Comparison of ENCODE assay signal across 1 cellular context in the genomic region with DNA sequence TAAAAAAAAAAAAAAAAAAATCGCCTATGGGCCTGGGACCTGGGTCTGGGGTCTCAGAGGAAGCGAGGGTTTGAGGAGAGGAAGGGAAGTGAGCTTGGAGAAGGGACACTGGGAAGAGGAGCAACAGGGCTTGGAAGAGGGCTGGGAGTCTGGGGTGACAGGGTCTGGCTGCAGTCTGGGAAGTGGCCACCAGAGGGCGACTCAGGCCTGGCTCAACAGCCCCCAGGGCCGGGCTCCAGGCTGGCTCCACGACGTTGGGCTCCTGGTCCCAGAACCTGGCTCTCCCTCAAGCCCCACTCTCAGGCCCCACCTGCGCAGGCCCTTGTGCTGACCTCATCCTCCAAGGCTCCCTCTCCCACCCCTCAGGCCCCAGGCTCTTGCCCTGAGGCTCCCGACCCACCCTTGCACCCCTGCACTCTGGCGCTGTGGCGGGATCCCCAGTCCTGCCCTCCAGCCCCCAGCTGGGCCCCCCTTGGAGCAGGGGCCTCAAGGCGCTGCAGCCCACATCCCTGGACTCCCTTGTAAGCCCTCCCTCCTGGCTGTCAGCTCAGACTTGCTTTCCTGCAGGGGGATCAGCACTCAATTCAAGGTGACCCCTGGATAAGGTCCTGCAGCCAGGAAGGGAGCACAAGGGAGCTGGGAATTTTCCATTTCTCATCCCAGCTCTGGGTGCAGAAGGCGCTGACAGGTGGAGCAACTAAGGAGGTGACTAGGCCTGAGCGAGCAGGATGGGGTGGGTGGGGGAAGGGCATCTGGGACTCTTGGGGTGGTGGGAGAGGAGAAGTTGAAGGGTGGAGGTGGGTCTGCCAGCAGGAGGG.
A peak's percentile ranks its signal among the peaks of the same experiment; 100 is the strongest.
TF ChIP-seq lines count a peak whose summit lies in the region.

No MANE protein-coding gene starts in this region.

TF ChIP-seq in K562, 482 proteins besides CTCF, POLR2A, EP300 and RAD21 (continued from another document and continues in another):
- TF ChIP-seq, protein P1, sequence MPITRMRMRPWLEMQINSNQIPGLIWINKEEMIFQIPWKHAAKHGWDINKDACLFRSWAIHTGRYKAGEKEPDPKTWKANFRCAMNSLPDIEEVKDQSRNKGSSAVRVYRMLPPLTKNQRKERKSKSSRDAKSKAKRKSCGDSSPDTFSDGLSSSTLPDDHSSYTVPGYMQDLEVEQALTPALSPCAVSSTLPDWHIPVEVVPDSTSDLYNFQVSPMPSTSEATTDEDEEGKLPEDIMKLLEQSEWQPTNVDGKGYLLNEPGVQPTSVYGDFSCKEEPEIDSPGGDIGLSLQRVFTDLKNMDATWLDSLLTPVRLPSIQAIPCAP (CRISPR knock-in tag; IDR thresholded peaks at IDR 0.05; ENCODE audit: borderline replicate concordance), result 0 out of 2 replicates have a peak, but pooled peaks have one; percentile 4
- TF ChIP-seq GTF2F1 (IDR thresholded peaks at IDR 0.05; ENCODE audit: low read depth, low read length) (no peak), TGIF2 (CRISPR knock-in tag; IDR thresholded peaks at IDR 0.05) (no peak), RCOR1 (IDR thresholded peaks at IDR 0.05; ENCODE audit: borderline replicate concordance in 1 of 2, low read depth in 2 of 2, low read length in 2 of 2) (0 out of 4 replicates have a peak, but pooled peaks of 1 of the 2 experiments have one; percentile 32), NFIX (CRISPR knock-in tag; IDR thresholded peaks at IDR 0.05; ENCODE audit: low read depth) (no peak), LARP7 (IDR thresholded peaks at IDR 0.05) (no peak), ZBTB7A (IDR thresholded peaks at IDR 0.05; ENCODE audit: borderline replicate concordance, control insufficient read depth, low read depth, low read length) (peak; percentile 77; the same call in 1 of the 2 replicates), BRD9 (IDR thresholded peaks at IDR 0.05; ENCODE audit: low read depth, partially characterized antibody) (no peak), TEAD1 (CRISPR knock-in tag; IDR thresholded peaks at IDR 0.05) (0 out of 4 replicates have a peak, but pooled peaks of 1 of the 2 experiments have one; percentile 44), NRF1 (conservative IDR thresholded peaks at IDR 0.05 in 1 of 2, IDR thresholded peaks at IDR 0.05 in 1 of 2) (peak; percentile 70 to 72), HNRNPUL1 (IDR thresholded peaks at IDR 0.05; ENCODE audit: low read length) (no peak), JUND (IDR thresholded peaks at IDR 0.05; ENCODE audit: borderline replicate concordance, low read depth, low read length) (peak; percentile 51; the same call in 1 of the 2 replicates), JUND (tag; IDR thresholded peaks at IDR 0.05; ENCODE audit: borderline replicate concordance, low read depth, low read length) (no peak), SMC3 (conservative IDR thresholded peaks at IDR 0.05; ENCODE audit: insufficient read depth, low read depth, low read length) (peak; percentile 98), ZNF232 (CRISPR knock-in tag; IDR thresholded peaks at IDR 0.05) (0 out of 2 replicates have a peak, but pooled peaks have one; percentile 36), CREB1 (IDR thresholded peaks at IDR 0.05) (no peak), CREB1 (CRISPR knock-in tag; IDR thresholded peaks at IDR 0.05) (peak; percentile 48; the same call in 1 of the 2 replicates), MCM2 (IDR thresholded peaks at IDR 0.05; ENCODE audit: low read depth) (no peak), HDGF (IDR thresholded peaks at IDR 0.05) (0 out of 2 replicates have a peak, but pooled peaks have one; percentile 16), ZNF431 (CRISPR knock-in tag; IDR thresholded peaks at IDR 0.05) (no peak), KLF10 (CRISPR knock-in tag; IDR thresholded peaks at IDR 0.05) (no peak), CREM (IDR thresholded peaks at IDR 0.05; ENCODE audit: low read depth) (peak; percentile 40; the same call in 1 of the 2 replicates), HNRNPLL (IDR thresholded peaks at IDR 0.05; ENCODE audit: low read depth, low read length, poor library complexity, severe bottlenecking) (no peak), CCNT2 (IDR thresholded peaks at IDR 0.05; ENCODE audit: borderline replicate concordance, extremely low read depth, insufficient read length, low read depth, low read length) (peak; percentile 31), ZNF143 (CRISPR knock-in tag; IDR thresholded peaks at IDR 0.05) (0 out of 2 replicates have a peak, but pooled peaks have one; percentile 35), OTX1 (CRISPR knock-in tag; IDR thresholded peaks at IDR 0.05) (no peak)
- TF ChIP-seq, protein P2, sequence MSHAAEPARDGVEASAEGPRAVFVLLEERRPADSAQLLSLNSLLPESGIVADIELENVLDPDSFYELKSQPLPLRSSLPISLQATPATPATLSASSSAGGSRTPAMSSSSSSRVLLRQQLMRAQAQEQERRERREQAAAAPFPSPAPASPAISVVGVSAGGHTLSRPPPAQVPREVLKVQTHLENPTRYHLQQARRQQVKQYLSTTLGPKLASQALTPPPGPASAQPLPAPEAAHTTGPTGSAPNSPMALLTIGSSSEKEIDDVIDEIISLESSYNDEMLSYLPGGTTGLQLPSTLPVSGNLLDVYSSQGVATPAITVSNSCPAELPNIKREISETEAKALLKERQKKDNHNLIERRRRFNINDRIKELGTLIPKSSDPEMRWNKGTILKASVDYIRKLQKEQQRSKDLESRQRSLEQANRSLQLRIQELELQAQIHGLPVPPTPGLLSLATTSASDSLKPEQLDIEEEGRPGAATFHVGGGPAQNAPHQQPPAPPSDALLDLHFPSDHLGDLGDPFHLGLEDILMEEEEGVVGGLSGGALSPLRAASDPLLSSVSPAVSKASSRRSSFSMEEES (CRISPR knock-in tag; IDR thresholded peaks at IDR 0.05), result no peak
- TF ChIP-seq, protein P3, sequence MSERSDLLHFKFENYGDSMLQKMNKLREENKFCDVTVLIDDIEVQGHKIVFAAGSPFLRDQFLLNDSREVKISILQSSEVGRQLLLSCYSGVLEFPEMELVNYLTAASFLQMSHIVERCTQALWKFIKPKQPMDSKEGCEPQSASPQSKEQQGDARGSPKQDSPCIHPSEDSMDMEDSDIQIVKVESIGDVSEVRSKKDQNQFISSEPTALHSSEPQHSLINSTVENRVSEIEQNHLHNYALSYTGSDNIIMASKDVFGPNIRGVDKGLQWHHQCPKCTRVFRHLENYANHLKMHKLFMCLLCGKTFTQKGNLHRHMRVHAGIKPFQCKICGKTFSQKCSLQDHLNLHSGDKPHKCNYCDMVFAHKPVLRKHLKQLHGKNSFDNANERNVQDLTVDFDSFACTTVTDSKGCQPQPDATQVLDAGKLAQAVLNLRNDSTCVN (CRISPR knock-in tag; IDR thresholded peaks at IDR 0.05), result no peak
- TF ChIP-seq, protein P4, sequence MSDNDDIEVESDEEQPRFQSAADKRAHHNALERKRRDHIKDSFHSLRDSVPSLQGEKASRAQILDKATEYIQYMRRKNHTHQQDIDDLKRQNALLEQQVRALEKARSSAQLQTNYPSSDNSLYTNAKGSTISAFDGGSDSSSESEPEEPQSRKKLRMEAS (CRISPR knock-in tag; IDR thresholded peaks at IDR 0.05), result no peak
- TF ChIP-seq, protein P5, sequence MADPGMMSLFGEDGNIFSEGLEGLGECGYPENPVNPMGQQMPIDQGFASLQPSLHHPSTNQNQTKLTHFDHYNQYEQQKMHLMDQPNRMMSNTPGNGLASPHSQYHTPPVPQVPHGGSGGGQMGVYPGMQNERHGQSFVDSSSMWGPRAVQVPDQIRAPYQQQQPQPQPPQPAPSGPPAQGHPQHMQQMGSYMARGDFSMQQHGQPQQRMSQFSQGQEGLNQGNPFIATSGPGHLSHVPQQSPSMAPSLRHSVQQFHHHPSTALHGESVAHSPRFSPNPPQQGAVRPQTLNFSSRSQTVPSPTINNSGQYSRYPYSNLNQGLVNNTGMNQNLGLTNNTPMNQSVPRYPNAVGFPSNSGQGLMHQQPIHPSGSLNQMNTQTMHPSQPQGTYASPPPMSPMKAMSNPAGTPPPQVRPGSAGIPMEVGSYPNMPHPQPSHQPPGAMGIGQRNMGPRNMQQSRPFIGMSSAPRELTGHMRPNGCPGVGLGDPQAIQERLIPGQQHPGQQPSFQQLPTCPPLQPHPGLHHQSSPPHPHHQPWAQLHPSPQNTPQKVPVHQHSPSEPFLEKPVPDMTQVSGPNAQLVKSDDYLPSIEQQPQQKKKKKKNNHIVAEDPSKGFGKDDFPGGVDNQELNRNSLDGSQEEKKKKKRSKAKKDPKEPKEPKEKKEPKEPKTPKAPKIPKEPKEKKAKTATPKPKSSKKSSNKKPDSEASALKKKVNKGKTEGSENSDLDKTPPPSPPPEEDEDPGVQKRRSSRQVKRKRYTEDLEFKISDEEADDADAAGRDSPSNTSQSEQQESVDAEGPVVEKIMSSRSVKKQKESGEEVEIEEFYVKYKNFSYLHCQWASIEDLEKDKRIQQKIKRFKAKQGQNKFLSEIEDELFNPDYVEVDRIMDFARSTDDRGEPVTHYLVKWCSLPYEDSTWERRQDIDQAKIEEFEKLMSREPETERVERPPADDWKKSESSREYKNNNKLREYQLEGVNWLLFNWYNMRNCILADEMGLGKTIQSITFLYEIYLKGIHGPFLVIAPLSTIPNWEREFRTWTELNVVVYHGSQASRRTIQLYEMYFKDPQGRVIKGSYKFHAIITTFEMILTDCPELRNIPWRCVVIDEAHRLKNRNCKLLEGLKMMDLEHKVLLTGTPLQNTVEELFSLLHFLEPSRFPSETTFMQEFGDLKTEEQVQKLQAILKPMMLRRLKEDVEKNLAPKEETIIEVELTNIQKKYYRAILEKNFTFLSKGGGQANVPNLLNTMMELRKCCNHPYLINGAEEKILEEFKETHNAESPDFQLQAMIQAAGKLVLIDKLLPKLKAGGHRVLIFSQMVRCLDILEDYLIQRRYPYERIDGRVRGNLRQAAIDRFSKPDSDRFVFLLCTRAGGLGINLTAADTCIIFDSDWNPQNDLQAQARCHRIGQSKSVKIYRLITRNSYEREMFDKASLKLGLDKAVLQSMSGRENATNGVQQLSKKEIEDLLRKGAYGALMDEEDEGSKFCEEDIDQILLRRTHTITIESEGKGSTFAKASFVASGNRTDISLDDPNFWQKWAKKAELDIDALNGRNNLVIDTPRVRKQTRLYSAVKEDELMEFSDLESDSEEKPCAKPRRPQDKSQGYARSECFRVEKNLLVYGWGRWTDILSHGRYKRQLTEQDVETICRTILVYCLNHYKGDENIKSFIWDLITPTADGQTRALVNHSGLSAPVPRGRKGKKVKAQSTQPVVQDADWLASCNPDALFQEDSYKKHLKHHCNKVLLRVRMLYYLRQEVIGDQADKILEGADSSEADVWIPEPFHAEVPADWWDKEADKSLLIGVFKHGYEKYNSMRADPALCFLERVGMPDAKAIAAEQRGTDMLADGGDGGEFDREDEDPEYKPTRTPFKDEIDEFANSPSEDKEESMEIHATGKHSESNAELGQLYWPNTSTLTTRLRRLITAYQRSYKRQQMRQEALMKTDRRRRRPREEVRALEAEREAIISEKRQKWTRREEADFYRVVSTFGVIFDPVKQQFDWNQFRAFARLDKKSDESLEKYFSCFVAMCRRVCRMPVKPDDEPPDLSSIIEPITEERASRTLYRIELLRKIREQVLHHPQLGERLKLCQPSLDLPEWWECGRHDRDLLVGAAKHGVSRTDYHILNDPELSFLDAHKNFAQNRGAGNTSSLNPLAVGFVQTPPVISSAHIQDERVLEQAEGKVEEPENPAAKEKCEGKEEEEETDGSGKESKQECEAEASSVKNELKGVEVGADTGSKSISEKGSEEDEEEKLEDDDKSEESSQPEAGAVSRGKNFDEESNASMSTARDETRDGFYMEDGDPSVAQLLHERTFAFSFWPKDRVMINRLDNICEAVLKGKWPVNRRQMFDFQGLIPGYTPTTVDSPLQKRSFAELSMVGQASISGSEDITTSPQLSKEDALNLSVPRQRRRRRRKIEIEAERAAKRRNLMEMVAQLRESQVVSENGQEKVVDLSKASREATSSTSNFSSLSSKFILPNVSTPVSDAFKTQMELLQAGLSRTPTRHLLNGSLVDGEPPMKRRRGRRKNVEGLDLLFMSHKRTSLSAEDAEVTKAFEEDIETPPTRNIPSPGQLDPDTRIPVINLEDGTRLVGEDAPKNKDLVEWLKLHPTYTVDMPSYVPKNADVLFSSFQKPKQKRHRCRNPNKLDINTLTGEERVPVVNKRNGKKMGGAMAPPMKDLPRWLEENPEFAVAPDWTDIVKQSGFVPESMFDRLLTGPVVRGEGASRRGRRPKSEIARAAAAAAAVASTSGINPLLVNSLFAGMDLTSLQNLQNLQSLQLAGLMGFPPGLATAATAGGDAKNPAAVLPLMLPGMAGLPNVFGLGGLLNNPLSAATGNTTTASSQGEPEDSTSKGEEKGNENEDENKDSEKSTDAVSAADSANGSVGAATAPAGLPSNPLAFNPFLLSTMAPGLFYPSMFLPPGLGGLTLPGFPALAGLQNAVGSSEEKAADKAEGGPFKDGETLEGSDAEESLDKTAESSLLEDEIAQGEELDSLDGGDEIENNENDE (IDR thresholded peaks at IDR 0.05; ENCODE audit: low read depth, low read length), result no peak
- TF ChIP-seq, protein P6, sequence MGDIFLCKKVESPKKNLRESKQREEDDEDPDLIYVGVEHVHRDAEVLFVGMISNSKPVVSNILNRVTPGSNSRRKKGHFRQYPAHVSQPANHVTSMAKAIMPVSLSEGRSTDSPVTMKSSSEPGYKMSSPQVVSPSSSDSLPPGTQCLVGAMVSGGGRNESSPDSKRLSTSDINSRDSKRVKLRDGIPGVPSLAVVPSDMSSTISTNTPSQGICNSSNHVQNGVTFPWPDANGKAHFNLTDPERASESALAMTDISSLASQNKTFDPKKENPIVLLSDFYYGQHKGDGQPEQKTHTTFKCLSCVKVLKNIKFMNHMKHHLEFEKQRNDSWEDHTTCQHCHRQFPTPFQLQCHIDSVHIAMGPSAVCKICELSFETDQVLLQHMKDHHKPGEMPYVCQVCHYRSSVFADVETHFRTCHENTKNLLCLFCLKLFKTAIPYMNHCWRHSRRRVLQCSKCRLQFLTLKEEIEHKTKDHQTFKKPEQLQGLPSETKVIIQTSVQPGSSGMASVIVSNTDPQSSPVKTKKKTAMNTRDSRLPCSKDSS (IDR thresholded peaks at IDR 0.05; ENCODE audit: low read depth, partially characterized antibody), result no peak
- TF ChIP-seq, protein P7, sequence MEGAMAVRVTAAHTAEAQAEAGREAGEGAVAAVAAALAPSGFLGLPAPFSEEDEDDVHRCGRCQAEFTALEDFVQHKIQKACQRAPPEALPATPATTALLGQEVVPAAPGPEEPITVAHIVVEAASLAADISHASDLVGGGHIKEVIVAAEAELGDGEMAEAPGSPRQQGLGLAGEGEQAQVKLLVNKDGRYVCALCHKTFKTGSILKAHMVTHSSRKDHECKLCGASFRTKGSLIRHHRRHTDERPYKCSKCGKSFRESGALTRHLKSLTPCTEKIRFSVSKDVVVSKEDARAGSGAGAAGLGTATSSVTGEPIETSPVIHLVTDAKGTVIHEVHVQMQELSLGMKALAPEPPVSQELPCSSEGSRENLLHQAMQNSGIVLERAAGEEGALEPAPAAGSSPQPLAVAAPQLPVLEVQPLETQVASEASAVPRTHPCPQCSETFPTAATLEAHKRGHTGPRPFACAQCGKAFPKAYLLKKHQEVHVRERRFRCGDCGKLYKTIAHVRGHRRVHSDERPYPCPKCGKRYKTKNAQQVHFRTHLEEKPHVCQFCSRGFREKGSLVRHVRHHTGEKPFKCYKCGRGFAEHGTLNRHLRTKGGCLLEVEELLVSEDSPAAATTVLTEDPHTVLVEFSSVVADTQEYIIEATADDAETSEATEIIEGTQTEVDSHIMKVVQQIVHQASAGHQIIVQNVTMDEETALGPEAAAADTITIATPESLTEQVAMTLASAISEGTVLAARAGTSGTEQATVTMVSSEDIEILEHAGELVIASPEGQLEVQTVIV (CRISPR knock-in tag; IDR thresholded peaks at IDR 0.05; ENCODE audit: borderline replicate concordance), result no peak
- TF ChIP-seq, protein P8, sequence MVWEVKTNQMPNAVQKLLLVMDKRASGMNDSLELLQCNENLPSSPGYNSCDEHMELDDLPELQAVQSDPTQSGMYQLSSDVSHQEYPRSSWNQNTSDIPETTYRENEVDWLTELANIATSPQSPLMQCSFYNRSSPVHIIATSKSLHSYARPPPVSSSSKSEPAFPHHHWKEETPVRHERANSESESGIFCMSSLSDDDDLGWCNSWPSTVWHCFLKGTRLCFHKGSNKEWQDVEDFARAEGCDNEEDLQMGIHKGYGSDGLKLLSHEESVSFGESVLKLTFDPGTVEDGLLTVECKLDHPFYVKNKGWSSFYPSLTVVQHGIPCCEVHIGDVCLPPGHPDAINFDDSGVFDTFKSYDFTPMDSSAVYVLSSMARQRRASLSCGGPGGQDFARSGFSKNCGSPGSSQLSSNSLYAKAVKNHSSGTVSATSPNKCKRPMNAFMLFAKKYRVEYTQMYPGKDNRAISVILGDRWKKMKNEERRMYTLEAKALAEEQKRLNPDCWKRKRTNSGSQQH (CRISPR knock-in tag; IDR thresholded peaks at IDR 0.05), result no peak; the same call in 1 of the 2 replicates
